In the genomic region with DNA sequence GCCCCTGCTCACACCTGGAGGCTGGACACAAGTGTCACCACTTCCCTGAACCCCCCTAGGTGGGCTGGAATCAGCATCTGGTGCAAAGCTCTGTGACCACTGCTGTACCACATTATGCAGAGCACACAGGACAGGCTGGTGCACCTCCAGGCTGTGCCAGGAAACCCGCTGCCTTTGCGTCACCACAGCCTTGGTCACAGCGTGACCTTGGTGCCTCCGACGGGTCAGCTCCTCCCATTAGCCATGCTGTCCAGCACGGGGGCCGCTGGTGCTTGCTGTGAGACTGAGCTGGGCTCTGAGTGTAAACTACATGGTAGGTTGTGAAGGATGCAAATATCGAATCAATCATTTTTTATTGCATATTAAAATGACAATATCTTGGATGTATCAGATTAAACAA, we compare ENCODE assay signal across 1 cellular context.
A peak's percentile ranks its signal among the peaks of the same experiment; 100 is the strongest.
TF ChIP-seq lines count a peak whose summit lies in the region.

No MANE protein-coding gene starts in this region.

TF ChIP-seq in HepG2, 621 proteins besides CTCF, POLR2A, EP300 and RAD21 (continued from another document and continues in another):
- TF ChIP-seq, protein P1, sequence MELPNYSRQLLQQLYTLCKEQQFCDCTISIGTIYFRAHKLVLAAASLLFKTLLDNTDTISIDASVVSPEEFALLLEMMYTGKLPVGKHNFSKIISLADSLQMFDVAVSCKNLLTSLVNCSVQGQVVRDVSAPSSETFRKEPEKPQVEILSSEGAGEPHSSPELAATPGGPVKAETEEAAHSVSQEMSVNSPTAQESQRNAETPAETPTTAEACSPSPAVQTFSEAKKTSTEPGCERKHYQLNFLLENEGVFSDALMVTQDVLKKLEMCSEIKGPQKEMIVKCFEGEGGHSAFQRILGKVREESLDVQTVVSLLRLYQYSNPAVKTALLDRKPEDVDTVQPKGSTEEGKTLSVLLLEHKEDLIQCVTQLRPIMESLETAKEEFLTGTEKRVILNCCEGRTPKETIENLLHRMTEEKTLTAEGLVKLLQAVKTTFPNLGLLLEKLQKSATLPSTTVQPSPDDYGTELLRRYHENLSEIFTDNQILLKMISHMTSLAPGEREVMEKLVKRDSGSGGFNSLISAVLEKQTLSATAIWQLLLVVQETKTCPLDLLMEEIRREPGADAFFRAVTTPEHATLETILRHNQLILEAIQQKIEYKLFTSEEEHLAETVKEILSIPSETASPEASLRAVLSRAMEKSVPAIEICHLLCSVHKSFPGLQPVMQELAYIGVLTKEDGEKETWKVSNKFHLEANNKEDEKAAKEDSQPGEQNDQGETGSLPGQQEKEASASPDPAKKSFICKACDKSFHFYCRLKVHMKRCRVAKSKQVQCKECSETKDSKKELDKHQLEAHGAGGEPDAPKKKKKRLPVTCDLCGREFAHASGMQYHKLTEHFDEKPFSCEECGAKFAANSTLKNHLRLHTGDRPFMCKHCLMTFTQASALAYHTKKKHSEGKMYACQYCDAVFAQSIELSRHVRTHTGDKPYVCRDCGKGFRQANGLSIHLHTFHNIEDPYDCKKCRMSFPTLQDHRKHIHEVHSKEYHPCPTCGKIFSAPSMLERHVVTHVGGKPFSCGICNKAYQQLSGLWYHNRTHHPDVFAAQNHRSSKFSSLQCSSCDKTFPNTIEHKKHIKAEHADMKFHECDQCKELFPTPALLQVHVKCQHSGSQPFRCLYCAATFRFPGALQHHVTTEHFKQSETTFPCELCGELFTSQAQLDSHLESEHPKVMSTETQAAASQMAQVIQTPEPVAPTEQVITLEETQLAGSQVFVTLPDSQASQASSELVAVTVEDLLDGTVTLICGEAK (IDR thresholded peaks at IDR 0.05): no peak
- TF ChIP-seq, protein P1 (CRISPR knock-in tag; IDR thresholded peaks at IDR 0.05): no peak
- TF ChIP-seq SRSF1 (optimal IDR thresholded peaks at IDR 0.05; ENCODE audit: low read depth, low read length) (no peak), PITX1 (CRISPR knock-in tag; IDR thresholded peaks at IDR 0.05) (no peak), NBN (conservative IDR thresholded peaks at IDR 0.05) (no peak), HOXA7 (CRISPR knock-in tag; IDR thresholded peaks at IDR 0.05) (no peak), RARA (CRISPR knock-in tag; IDR thresholded peaks at IDR 0.05) (peak; percentile 79), ASH2L (IDR thresholded peaks at IDR 0.05; ENCODE audit: insufficient read length, low read depth, low read length) (no peak), TBP (CRISPR knock-in tag; IDR thresholded peaks at IDR 0.05) (no peak), ZKSCAN1 (IDR thresholded peaks at IDR 0.05; ENCODE audit: low read length) (no peak), JARID2 (CRISPR knock-in tag; IDR thresholded peaks at IDR 0.05; ENCODE audit: insufficient replicate concordance) (no peak), ZNF441 (CRISPR knock-in tag; IDR thresholded peaks at IDR 0.05; ENCODE audit: borderline replicate concordance) (no peak), HOXD1 (CRISPR knock-in tag; IDR thresholded peaks at IDR 0.05) (no peak), RBM39 (IDR thresholded peaks at IDR 0.05; ENCODE audit: low read depth, low read length, poor library complexity, severe bottlenecking) (no peak), SIX1 (CRISPR knock-in tag; IDR thresholded peaks at IDR 0.05; ENCODE audit: borderline replicate concordance) (no peak), THAP11 (CRISPR knock-in tag; IDR thresholded peaks at IDR 0.05) (0 out of 2 replicates have a peak, but pooled peaks have one; percentile 18), RFX1 (IDR thresholded peaks at IDR 0.05) (no peak), ZNF564 (CRISPR knock-in tag; IDR thresholded peaks at IDR 0.05) (no peak), CBX5 (CRISPR knock-in tag; IDR thresholded peaks at IDR 0.05; ENCODE audit: borderline replicate concordance) (no peak), REL (CRISPR knock-in tag; conservative IDR thresholded peaks at IDR 0.05) (no peak), ZNF790 (CRISPR knock-in tag; IDR thresholded peaks at IDR 0.05; ENCODE audit: borderline replicate concordance) (no peak), ZNF766 (CRISPR knock-in tag; IDR thresholded peaks at IDR 0.05; ENCODE audit: borderline replicate concordance) (no peak), POLR2AphosphoS5 (IDR thresholded peaks at IDR 0.05; ENCODE audit: low read depth, low read length) (no peak), ARNT (IDR thresholded peaks at IDR 0.05) (no peak), ZMYM4 (CRISPR knock-in tag; IDR thresholded peaks at IDR 0.05) (no peak), ZNF550 (CRISPR knock-in tag; IDR thresholded peaks at IDR 0.05; ENCODE audit: borderline replicate concordance) (no peak), WIZ (CRISPR knock-in tag; IDR thresholded peaks at IDR 0.05) (no peak), SP1 (IDR thresholded peaks at IDR 0.05) (no peak), SP1 (CRISPR knock-in tag; IDR thresholded peaks at IDR 0.05) (peak; percentile 23; the same call in 1 of the 2 replicates), ZNF776 (CRISPR knock-in tag; IDR thresholded peaks at IDR 0.05) (no peak), HNRNPLL (IDR thresholded peaks at IDR 0.05; ENCODE audit: low read depth, low read length, poor library complexity, severe bottlenecking) (no peak), BHLHE40 (IDR thresholded peaks at IDR 0.05; ENCODE audit: low read length) (peak; percentile 12; the same call in 1 of the 2 replicates), ZNF546 (CRISPR knock-in tag; conservative IDR thresholded peaks at IDR 0.05) (no peak)
- TF ChIP-seq, protein P2, sequence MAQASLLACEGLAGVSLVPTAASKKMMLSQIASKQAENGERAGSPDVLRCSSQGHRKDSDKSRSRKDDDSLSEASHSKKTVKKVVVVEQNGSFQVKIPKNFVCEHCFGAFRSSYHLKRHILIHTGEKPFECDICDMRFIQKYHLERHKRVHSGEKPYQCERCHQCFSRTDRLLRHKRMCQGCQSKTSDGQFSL (CRISPR knock-in tag; IDR thresholded peaks at IDR 0.05): no peak
- TF ChIP-seq, protein P3, sequence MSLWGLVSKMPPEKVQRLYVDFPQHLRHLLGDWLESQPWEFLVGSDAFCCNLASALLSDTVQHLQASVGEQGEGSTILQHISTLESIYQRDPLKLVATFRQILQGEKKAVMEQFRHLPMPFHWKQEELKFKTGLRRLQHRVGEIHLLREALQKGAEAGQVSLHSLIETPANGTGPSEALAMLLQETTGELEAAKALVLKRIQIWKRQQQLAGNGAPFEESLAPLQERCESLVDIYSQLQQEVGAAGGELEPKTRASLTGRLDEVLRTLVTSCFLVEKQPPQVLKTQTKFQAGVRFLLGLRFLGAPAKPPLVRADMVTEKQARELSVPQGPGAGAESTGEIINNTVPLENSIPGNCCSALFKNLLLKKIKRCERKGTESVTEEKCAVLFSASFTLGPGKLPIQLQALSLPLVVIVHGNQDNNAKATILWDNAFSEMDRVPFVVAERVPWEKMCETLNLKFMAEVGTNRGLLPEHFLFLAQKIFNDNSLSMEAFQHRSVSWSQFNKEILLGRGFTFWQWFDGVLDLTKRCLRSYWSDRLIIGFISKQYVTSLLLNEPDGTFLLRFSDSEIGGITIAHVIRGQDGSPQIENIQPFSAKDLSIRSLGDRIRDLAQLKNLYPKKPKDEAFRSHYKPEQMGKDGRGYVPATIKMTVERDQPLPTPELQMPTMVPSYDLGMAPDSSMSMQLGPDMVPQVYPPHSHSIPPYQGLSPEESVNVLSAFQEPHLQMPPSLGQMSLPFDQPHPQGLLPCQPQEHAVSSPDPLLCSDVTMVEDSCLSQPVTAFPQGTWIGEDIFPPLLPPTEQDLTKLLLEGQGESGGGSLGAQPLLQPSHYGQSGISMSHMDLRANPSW (CRISPR knock-in tag; IDR thresholded peaks at IDR 0.05; ENCODE audit: borderline replicate concordance): no peak
- TF ChIP-seq, protein P4, sequence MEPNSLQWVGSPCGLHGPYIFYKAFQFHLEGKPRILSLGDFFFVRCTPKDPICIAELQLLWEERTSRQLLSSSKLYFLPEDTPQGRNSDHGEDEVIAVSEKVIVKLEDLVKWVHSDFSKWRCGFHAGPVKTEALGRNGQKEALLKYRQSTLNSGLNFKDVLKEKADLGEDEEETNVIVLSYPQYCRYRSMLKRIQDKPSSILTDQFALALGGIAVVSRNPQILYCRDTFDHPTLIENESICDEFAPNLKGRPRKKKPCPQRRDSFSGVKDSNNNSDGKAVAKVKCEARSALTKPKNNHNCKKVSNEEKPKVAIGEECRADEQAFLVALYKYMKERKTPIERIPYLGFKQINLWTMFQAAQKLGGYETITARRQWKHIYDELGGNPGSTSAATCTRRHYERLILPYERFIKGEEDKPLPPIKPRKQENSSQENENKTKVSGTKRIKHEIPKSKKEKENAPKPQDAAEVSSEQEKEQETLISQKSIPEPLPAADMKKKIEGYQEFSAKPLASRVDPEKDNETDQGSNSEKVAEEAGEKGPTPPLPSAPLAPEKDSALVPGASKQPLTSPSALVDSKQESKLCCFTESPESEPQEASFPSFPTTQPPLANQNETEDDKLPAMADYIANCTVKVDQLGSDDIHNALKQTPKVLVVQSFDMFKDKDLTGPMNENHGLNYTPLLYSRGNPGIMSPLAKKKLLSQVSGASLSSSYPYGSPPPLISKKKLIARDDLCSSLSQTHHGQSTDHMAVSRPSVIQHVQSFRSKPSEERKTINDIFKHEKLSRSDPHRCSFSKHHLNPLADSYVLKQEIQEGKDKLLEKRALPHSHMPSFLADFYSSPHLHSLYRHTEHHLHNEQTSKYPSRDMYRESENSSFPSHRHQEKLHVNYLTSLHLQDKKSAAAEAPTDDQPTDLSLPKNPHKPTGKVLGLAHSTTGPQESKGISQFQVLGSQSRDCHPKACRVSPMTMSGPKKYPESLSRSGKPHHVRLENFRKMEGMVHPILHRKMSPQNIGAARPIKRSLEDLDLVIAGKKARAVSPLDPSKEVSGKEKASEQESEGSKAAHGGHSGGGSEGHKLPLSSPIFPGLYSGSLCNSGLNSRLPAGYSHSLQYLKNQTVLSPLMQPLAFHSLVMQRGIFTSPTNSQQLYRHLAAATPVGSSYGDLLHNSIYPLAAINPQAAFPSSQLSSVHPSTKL (CRISPR knock-in tag; IDR thresholded peaks at IDR 0.05): no peak
- TF ChIP-seq, protein P5, sequence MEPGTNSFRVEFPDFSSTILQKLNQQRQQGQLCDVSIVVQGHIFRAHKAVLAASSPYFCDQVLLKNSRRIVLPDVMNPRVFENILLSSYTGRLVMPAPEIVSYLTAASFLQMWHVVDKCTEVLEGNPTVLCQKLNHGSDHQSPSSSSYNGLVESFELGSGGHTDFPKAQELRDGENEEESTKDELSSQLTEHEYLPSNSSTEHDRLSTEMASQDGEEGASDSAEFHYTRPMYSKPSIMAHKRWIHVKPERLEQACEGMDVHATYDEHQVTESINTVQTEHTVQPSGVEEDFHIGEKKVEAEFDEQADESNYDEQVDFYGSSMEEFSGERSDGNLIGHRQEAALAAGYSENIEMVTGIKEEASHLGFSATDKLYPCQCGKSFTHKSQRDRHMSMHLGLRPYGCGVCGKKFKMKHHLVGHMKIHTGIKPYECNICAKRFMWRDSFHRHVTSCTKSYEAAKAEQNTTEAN (CRISPR knock-in tag; conservative IDR thresholded peaks at IDR 0.05): 0 out of 2 replicates have a peak, but pooled peaks have one; percentile 31
- TF ChIP-seq, protein P6, sequence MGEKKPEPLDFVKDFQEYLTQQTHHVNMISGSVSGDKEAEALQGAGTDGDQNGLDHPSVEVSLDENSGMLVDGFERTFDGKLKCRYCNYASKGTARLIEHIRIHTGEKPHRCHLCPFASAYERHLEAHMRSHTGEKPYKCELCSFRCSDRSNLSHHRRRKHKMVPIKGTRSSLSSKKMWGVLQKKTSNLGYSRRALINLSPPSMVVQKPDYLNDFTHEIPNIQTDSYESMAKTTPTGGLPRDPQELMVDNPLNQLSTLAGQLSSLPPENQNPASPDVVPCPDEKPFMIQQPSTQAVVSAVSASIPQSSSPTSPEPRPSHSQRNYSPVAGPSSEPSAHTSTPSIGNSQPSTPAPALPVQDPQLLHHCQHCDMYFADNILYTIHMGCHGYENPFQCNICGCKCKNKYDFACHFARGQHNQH (CRISPR knock-in tag; IDR thresholded peaks at IDR 0.05): no peak
- TF ChIP-seq, protein P7, sequence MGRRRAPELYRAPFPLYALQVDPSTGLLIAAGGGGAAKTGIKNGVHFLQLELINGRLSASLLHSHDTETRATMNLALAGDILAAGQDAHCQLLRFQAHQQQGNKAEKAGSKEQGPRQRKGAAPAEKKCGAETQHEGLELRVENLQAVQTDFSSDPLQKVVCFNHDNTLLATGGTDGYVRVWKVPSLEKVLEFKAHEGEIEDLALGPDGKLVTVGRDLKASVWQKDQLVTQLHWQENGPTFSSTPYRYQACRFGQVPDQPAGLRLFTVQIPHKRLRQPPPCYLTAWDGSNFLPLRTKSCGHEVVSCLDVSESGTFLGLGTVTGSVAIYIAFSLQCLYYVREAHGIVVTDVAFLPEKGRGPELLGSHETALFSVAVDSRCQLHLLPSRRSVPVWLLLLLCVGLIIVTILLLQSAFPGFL (CRISPR knock-in tag; IDR thresholded peaks at IDR 0.05): no peak
